In genomic region chr2:113226462-113226861, GRCh38 we compare ENCODE assay signal across 20 cellular contexts. TPM values are rescaled to one million over a fixed set of nuclear protein-coding genes. Genes with fewer than 3 reads are reported as not detected.
DNase-seq lines count a peak whose midpoint lies in the region; ATAC-seq, FAIRE-seq and TF ChIP-seq lines count a peak whose summit lies in the region.
"Had no signal": no experiment of that assay in that cellular context is flagged by ENCODE, and none has a peak within 500 bp of the region (broad histone marks: within the 10 kb centered on the region; RNA-seq: fewer than 3 reads in every experiment).

No MANE protein-coding gene starts in this region.

- WGBS in K562 (ENCODE audit: insufficient coverage, low coverage, missing lambda C conversion rate) = 12% methylated on average over 4 of the region's 4 CpGs
- WGBS in adrenal gland, 4 donors = 78 to 96% (median 83%) methylated on average over 4 of the region's 4 CpGs

- H3K9ac ChIP-seq in BLaER1 (no peak overlapping the region), K562 (ENCODE audit: insufficient read depth in 1 of 2, low read depth in 2 of 2, low read length in 2 of 2) (no peak overlapping the region), kidney (ENCODE audit: low read length in 2 of 2) (peak overlapping the region in 1 of 2 donors; percentile 57), neural progenitor cell (no peak overlapping the region)
- H3K9ac ChIP-seq: GM23248, KMS-11 had no signal

- H3K9me3 Mint-ChIP-seq in neural progenitor cell = peaks cover 8% of the 10 kb centered on the region
- H3K9me3 Mint-ChIP-seq: CD4-positive, alpha-beta memory T cell; H9 had no signal

- H3K79me2 ChIP-seq in K562 (ENCODE audit: control insufficient read depth, insufficient read depth, low read length) (no peaks in the 10 kb centered on the region), neural progenitor cell (ENCODE audit: low read depth) (no peaks in the 10 kb centered on the region)

- FAIRE-seq in K562 (lab: Jason Lieb, UNC) (no peak), kidney (lab: Jason Lieb, UNC) (no peak)
- FAIRE-seq: A204.1, G401.6, GM12892 had no signal

- TF ChIP-seq RAD21 in K562 (CRISPR knock-in tag; conservative IDR thresholded peaks at IDR 0.05 in 1 of 2, IDR thresholded peaks at IDR 0.05 in 1 of 2) = no peak

- CTCF ChIA-PET in K562 (lab: Yijun Ruan, JAX; ENCODE audit: low intra/inter-chr PET ratio) = interaction anchor here (0.6 kb wide), 1 partner anchor 88 kb away, joined by 3 read pairs; no protein-coding TSS in a partner anchor

- no TSS peak for BruUV-seq in K562 (replicated peaks; lab: Mats Ljungman, UMichigan)

- no peaks in the 10 kb centered on the region for H3K9me3 ChIP-seq in BLaER1
- H3K9me3 ChIP-seq in K562 (replicated peaks; ENCODE audit: control insufficient read depth, insufficient read depth, low read depth, low read length) = no peaks in the 10 kb centered on the region
- no peaks in the 10 kb centered on the region for H3K9me3 ChIP-seq in kidney (ENCODE audit: control insufficient read depth in 1 of 2, low read length in 2 of 2)
- no peaks in the 10 kb centered on the region for H3K9me3 ChIP-seq in neural progenitor cell (ENCODE audit: low read depth)
- H3K9me3 ChIP-seq in adrenal gland (replicated peaks in 1 of 3) = no peaks in the 10 kb centered on the region
- H3K9me3 ChIP-seq: Caco-2, Peyer's patch had no signal

- no peak for TF ChIP-seq CTCF in K562 (IDR thresholded peaks at IDR 0.05 in 2 of 3, conservative IDR thresholded peaks at IDR 0.05 in 1 of 3; ENCODE audit: insufficient read depth in 2 of 3, low read depth in 1 of 3, low read length in 3 of 3)
- no peak for TF ChIP-seq CTCF in kidney (IDR thresholded peaks at IDR 0.05; ENCODE audit: borderline replicate concordance, extremely low read depth, insufficient read depth)
- no peak for TF ChIP-seq CTCF in neural progenitor cell (IDR thresholded peaks at IDR 0.05)
- TF ChIP-seq CTCF in adrenal gland (IDR thresholded peaks at IDR 0.05) = no peak

- peak overlapping the region; percentile 12 for H3K4me3 Mint-ChIP-seq in neural progenitor cell
- H3K4me3 Mint-ChIP-seq: CD4-positive, alpha-beta memory T cell; H9 had no signal

- H3K4me2 ChIP-seq in BLaER1 = peak overlapping the region; percentile 33; the same call in 1 of the 2 replicates
- no peak overlapping the region for H3K4me2 ChIP-seq in K562 (ENCODE audit: insufficient read depth, low read length)
- H3K4me2 ChIP-seq in neural progenitor cell = peak overlapping the region; percentile 76
- H3K4me2 ChIP-seq: KMS-11 had no signal

- peaks cover 12% of the 10 kb centered on the region for H3F3A ChIP-seq in neural progenitor cell (ENCODE audit: low read depth)

- H3K27me3 ChIP-seq in BLaER1 (no peaks in the 10 kb centered on the region), K562 (ENCODE audit: control insufficient read depth in 2 of 2, insufficient read depth in 2 of 2, low read length in 2 of 2) (0 out of 5 replicates have a peak, but pooled peaks cover 0 to 4% of the 10 kb centered on the region in 2 experiments), neural progenitor cell (no peaks in the 10 kb centered on the region), adrenal gland (no peaks in the 10 kb centered on the region)
- H3K27me3 ChIP-seq: Peyer's patch had no signal

- POLR2A ChIA-PET in K562 (lab: Yijun Ruan, JAX) = no interaction called here

- H3K4me1 Mint-ChIP-seq in neural progenitor cell = peaks cover 55% of the 10 kb centered on the region

- peaks cover 14% of the 10 kb centered on the region for H3K27me3 Mint-ChIP-seq in neural progenitor cell (ENCODE audit: insufficient read depth, low read depth)
- H3K27me3 Mint-ChIP-seq: CD4-positive, alpha-beta memory T cell had no signal

- intact Hi-C loops in K562 (cut with micrococcal nuclease) (loop anchor here (5.0 kb wide), 1 partner anchor 89 kb away; no protein-coding TSS in a partner anchor), kidney (cut with DNase I) (no loop called here), adrenal gland (cut with DNase I) (no loop called here)

- H3K4me3 ChIP-seq in BLaER1 (no peak overlapping the region), K562 (no peak overlapping the region), kidney (ENCODE audit: low read length in 2 of 2) (no peak overlapping the region), neural progenitor cell (no peak overlapping the region), adrenal gland (no peak overlapping the region)
- H3K4me3 ChIP-seq: GM23248, Peyer's patch had no signal

- H3K36me3 ChIP-seq in BLaER1 (no peaks in the 10 kb centered on the region), K562 (ENCODE audit: control insufficient read depth, insufficient read depth, low read length) (no peaks in the 10 kb centered on the region), kidney (ENCODE audit: control insufficient read depth in 1 of 2, insufficient read depth in 2 of 2, low read length in 2 of 2) (peaks cover 10 to 25% of the 10 kb centered on the region in 2 donors), neural progenitor cell (no peaks in the 10 kb centered on the region), adrenal gland (replicated peaks in 1 of 2) (no peaks in the 10 kb centered on the region)
- H3K36me3 ChIP-seq: Peyer's patch had no signal

- DNase-seq in K562 (ENCODE audit: extremely low read depth in 1 of 4, low spot score in 3 of 4) (no peak), kidney (no peak), neural progenitor cell (ENCODE audit: low spot score) (no peak), adrenal gland (no peak), Ammon's horn (ENCODE audit: low spot score) (no peak), LoVo (ENCODE audit: low spot score) (no peak)
- DNase-seq in activated CD4-positive, CD25-positive, alpha-beta regulatory T cell (lab: John Stamatoyannopoulos, UW) = no peak
- DNase-seq: CD4-positive, alpha-beta memory T cell; NCI-H524 treated with DMSO at 0.1 percent for 48 hours; NCI-H82; Peyer's patch had no signal

- H4K20me1 ChIP-seq in BLaER1 (no peaks in the 10 kb centered on the region), K562 (replicated peaks; ENCODE audit: control insufficient read depth, insufficient read depth, low read length) (no peaks in the 10 kb centered on the region), neural progenitor cell (ENCODE audit: low read depth) (no peaks in the 10 kb centered on the region)

- no peak for TF ChIP-seq POLR2A in K562 (conservative IDR thresholded peaks at IDR 0.05)
- TF ChIP-seq POLR2A in adrenal gland (IDR thresholded peaks at IDR 0.05) = no peak

- ATAC-seq in K562 = no peak

- in situ Hi-C loops in K562 (cut with MboI) = no loop called here

- H3K9me1 ChIP-seq in K562 (ENCODE audit: control insufficient read depth, insufficient read depth, low read length) = no peaks in the 10 kb centered on the region

- H3K27ac Mint-ChIP-seq in neural progenitor cell = peak overlapping the region; percentile 95
- H3K27ac Mint-ChIP-seq: CD4-positive, alpha-beta memory T cell; H9 had no signal

- H2AFZ ChIP-seq in K562 (ENCODE audit: low read depth, low read length) = no peak overlapping the region
- H2AFZ ChIP-seq in neural progenitor cell (replicated peaks) = no peak overlapping the region
- H2AFZ ChIP-seq: GM23248 had no signal

- H3K27ac ChIP-seq in BLaER1 (no peak overlapping the region), K562 (ENCODE audit: extremely low read depth, low read depth, low read length) (no peak overlapping the region), kidney (ENCODE audit: low read depth in 2 of 2, low read length in 2 of 2) (peak overlapping the region; percentile 78 to 79), neural progenitor cell (no peak overlapping the region), adrenal gland (peak overlapping the region in 2 of 5 donors; percentile 71 to 73)
- H3K27ac ChIP-seq: GM23248, HL-60, KMS-11, Peyer's patch had no signal

- H3K36me3 Mint-ChIP-seq in neural progenitor cell = peaks cover 4% of the 10 kb centered on the region
- H3K36me3 Mint-ChIP-seq: CD4-positive, alpha-beta memory T cell had no signal

- TF ChIP-seq EP300 in K562 (IDR thresholded peaks at IDR 0.05; ENCODE audit: low read length) = no peak

- H3K4me1 ChIP-seq in BLaER1 = peaks cover 31% of the 10 kb centered on the region
- peaks cover 5 to 11% of the 10 kb centered on the region in 2 experiments; a peak in 3 of 5 replicates for H3K4me1 ChIP-seq in K562 (replicated peaks in 1 of 2; ENCODE audit: control insufficient read depth in 2 of 2, insufficient read depth in 2 of 2, low read length in 2 of 2)
- H3K4me1 ChIP-seq in kidney (ENCODE audit: control insufficient read depth in 1 of 2, insufficient read depth in 1 of 2, low read depth in 1 of 2, low read length in 2 of 2) = peaks cover 45 to 51% of the 10 kb centered on the region in 2 donors
- peaks cover 18% of the 10 kb centered on the region for H3K4me1 ChIP-seq in neural progenitor cell
- H3K4me1 ChIP-seq in adrenal gland (replicated peaks in 1 of 2) = peaks cover 44 to 50% of the 10 kb centered on the region in 2 donors

RNA-seq across cellular contexts. Expression of gene PAX8, which starts 52.3 kb away (rescaled TPM):
- 0.79 and 1.4 TPM in 2 replicates for total RNA-seq in K562 (2011; cell fraction: chromatin; rRNA removed; ENCODE audit: low replicate concordance)
- total RNA-seq in K562 (2011; cell fraction: nucleolus; rRNA removed) = 0.66 and 0.83 TPM in 2 replicates
- total RNA-seq in K562 (2011; cell fraction: nucleoplasm; rRNA removed) = 0.51 and 2.8 TPM in 2 replicates
- total RNA-seq in K562 (2014; rRNA removed) = 1.1 and 1.7 TPM in 2 replicates
- 0.38 and 0.40 TPM in 2 replicates for total RNA-seq in K562 (2014; rRNA removed; fragmentation: Illumina TruSeq; extraction: Trizol)
- total RNA-seq in K562 (2015; rRNA removed; fragmentation: Illumina TruSeq; extraction: Trizol) = 0.51 and 0.60 TPM in 2 replicates
- 1.3 and 2.1 TPM in 2 replicates for total RNA-seq in K562 (2021)
- polyA plus RNA-seq in K562 (2011; rRNA removed) = 0.47 and 0.83 TPM in 2 replicates
- 1.0 TPM in 2 replicates for polyA plus RNA-seq in K562 (2011; cell fraction: cytosol; rRNA removed)
- polyA plus RNA-seq in K562 (2011; cell fraction: nucleus; rRNA removed) = 0.58 and 1.2 TPM in 2 replicates
- polyA plus RNA-seq in K562 (2012) = 10.1 and 10.3 TPM in 2 replicates
- 1.1 and 1.6 TPM in 2 replicates for polyA plus RNA-seq in K562 (2014; fragmentation: Illumina TruSeq; extraction: Trizol)
- under 1 TPM; 0.13 to 0.34 TPM for polyA plus RNA-seq in K562 (2014; fragmentation: Nextera tagmentation; extraction: Ambion mirVana)
- polyA plus RNA-seq in K562 (2014; rRNA removed) = 0.78 and 1.3 TPM in 2 replicates
- polyA minus RNA-seq in K562 (2011; rRNA and poly(A)+ RNA removed) = 0.46 and 0.81 TPM in 2 replicates
- 0.95 and 1.2 TPM in 2 replicates for polyA minus RNA-seq in K562 (2011; cell fraction: cytosol; rRNA and poly(A)+ RNA removed)
- 0.67 and 0.89 TPM in 2 replicates for polyA minus RNA-seq in K562 (2011; cell fraction: nucleus; rRNA and poly(A)+ RNA removed)
- total RNA-seq in kidney = 607 TPM
- polyA plus RNA-seq in kidney (ENCODE audit: insufficient read depth, low read depth, low replicate concordance) = 199 TPM
- total RNA-seq in neural progenitor cell (ENCODE audit: low replicate concordance) = 1.4 and 2.9 TPM in 2 replicates
- 10 to 100 TPM in 6 of 8 donors, 1 to 10 TPM in 2; 5.1 to 72.3 (median 14.5) TPM for total RNA-seq in adrenal gland
- 10 to 100 TPM in 1 of 3 donors, 1 to 10 TPM in 2; 5.6 to 13.3 (median 6.7) TPM for polyA plus RNA-seq in adrenal gland
- total RNA-seq: H9 had no signal

RNA-seq across cellular contexts. Expression of gene PSD4, which starts 52.7 kb away (rescaled TPM):
- total RNA-seq in K562 (2011; cell fraction: chromatin; rRNA removed; ENCODE audit: low replicate concordance) = 52.4 and 98.0 TPM in 2 replicates
- 58.9 and 60.3 TPM in 2 replicates for total RNA-seq in K562 (2011; cell fraction: nucleolus; rRNA removed)
- 44.1 and 62.2 TPM in 2 replicates for total RNA-seq in K562 (2011; cell fraction: nucleoplasm; rRNA removed)
- total RNA-seq in K562 (2014; rRNA removed) = 41.0 and 47.0 TPM in 2 replicates
- total RNA-seq in K562 (2014; rRNA removed; fragmentation: Illumina TruSeq; extraction: Trizol) = 13.0 and 14.8 TPM in 2 replicates
- 20.8 and 21.7 TPM in 2 replicates for total RNA-seq in K562 (2015; rRNA removed; fragmentation: Illumina TruSeq; extraction: Trizol)
- 48.3 and 54.0 TPM in 2 replicates for total RNA-seq in K562 (2021)
- 11.0 and 14.5 TPM in 2 replicates for polyA plus RNA-seq in K562 (2011; rRNA removed)
- 8.8 and 13.1 TPM in 2 replicates for polyA plus RNA-seq in K562 (2011; cell fraction: cytosol; rRNA removed)
- polyA plus RNA-seq in K562 (2011; cell fraction: nucleus; rRNA removed) = 63.6 and 113 TPM in 2 replicates
- 23.7 and 33.6 TPM in 2 replicates for polyA plus RNA-seq in K562 (2012)
- polyA plus RNA-seq in K562 (2014; fragmentation: Illumina TruSeq; extraction: Trizol) = 28.4 and 32.1 TPM in 2 replicates
- under 1 TPM; 0.46 to 0.52 TPM for polyA plus RNA-seq in K562 (2014; fragmentation: Nextera tagmentation; extraction: Ambion mirVana)
- 27.4 and 30.3 TPM in 2 replicates for polyA plus RNA-seq in K562 (2014; rRNA removed)
- polyA minus RNA-seq in K562 (2011; rRNA and poly(A)+ RNA removed) = 12.7 and 15.8 TPM in 2 replicates
- polyA minus RNA-seq in K562 (2011; cell fraction: cytosol; rRNA and poly(A)+ RNA removed) = 12.8 and 14.9 TPM in 2 replicates
- polyA minus RNA-seq in K562 (2011; cell fraction: nucleus; rRNA and poly(A)+ RNA removed) = 35.9 and 36.1 TPM in 2 replicates
- total RNA-seq in kidney = 42.0 TPM
- 16.2 TPM for polyA plus RNA-seq in kidney (ENCODE audit: insufficient read depth, low read depth, low replicate concordance)
- total RNA-seq in neural progenitor cell (ENCODE audit: low replicate concordance) = 0.02 and 0.87 TPM in 2 replicates
- 100 to 1,000 TPM in 4 of 8 donors, 10 to 100 TPM in 4; 62.7 to 164 (median 93.5) TPM for total RNA-seq in adrenal gland
- 10 to 100 TPM; 21.1 to 60.2 (median 31.8) TPM for polyA plus RNA-seq in adrenal gland

Comparison
In these comparisons a context has a peak if more than half of its experiments do, and no peak if none do; other contexts are left out.
1. H3K27ac ChIP-seq: peak in kidney (2 of 2); none in BLaER1 (single experiment), K562 (single experiment) and neural progenitor cell (single experiment).